ENCODE assay signal across 1 cellular context in genomic region chr14:50791201-50791600, GRCh38.
TF ChIP-seq lines count a peak whose summit lies in the region.

No MANE protein-coding gene starts in this region.

TF ChIP-seq in HepG2, 621 proteins besides CTCF, POLR2A, EP300 and RAD21 (continued from another document):
- TF ChIP-seq ATF2 (CRISPR knock-in tag; IDR thresholded peaks at IDR 0.05) (no peak), ATF6 (CRISPR knock-in tag; conservative IDR thresholded peaks at IDR 0.05) (no peak), SETDB1 (CRISPR knock-in tag; IDR thresholded peaks at IDR 0.05; ENCODE audit: borderline replicate concordance) (no peak), RARG (CRISPR knock-in tag; IDR thresholded peaks at IDR 0.05; ENCODE audit: low read depth) (no peak), RORA (CRISPR knock-in tag; IDR thresholded peaks at IDR 0.05) (no peak), ZNF749 (CRISPR knock-in tag; IDR thresholded peaks at IDR 0.05; ENCODE audit: borderline replicate concordance) (no peak), ZFAT (CRISPR knock-in tag; conservative IDR thresholded peaks at IDR 0.05) (no peak), MBNL3 (CRISPR knock-in tag; conservative IDR thresholded peaks at IDR 0.05) (no peak), ISL2 (CRISPR knock-in tag; IDR thresholded peaks at IDR 0.05) (no peak)
TF ChIP-seq in HepG2: peak in this region for 0.
